ENCODE assay signal across 22 cellular contexts in genomic region chr2:207594731-207595130, GRCh38.
"Had no signal": no experiment of that assay in that cellular context is flagged by ENCODE, and none has a peak within 500 bp of the region (broad histone marks: within the 10 kb centered on the region; RNA-seq: fewer than 3 reads in every experiment).

No MANE protein-coding gene starts in this region.

- H3K4me3 Mint-ChIP-seq: activated T-helper 1 cell treated with anti-CD3 and anti-CD28 coated beads, Interleukin-12 subunit alpha, Interleukin-12 subunit beta, Interleukin-2, Interleukin-4 antibody, amounts not matched to agents 30 ng/mL and 10 ng/mL and 1 ng/mL, durations not matched to agents 14 hours and 24 hours and 36 hours; mesothelial cell of epicardium; WTC11 had no signal

- DNase-seq: activated CD4-positive, alpha-beta T cell treated with anti-CD3 and anti-CD28 coated beads, Interleukin-2, amount 50 U/mL, for 1 hour; activated naive CD4-positive, alpha-beta T cell; activated T-cell treated with anti-CD3 and anti-CD28 coated beads for 4 hours; central memory CD4-positive, alpha-beta T cell; gastrocnemius medialis; glutamatergic neuron; islet precursor cell; left ventricle myocardium superior; mammary epithelial cell; naive thymus-derived CD4-positive, alpha-beta T cell; posterior cingulate gyrus; right cardiac atrium; stimulated activated CD4-positive, alpha-beta T cell treated with anti-CD3 and anti-CD28 coated beads, Interleukin-15, amount 100 ng/mL, for 24 hours; stimulated activated CD4-positive, alpha-beta T cell treated with anti-CD3 and anti-CD28 coated beads, Interleukin-2, amount 100 ng/mL, for 24 hours; stimulated activated naive CD4-positive, alpha-beta T cell treated with Interleukin-2 at 50 U/mL for 16 hours had no signal

- H3K9me3 ChIP-seq: gastrocnemius medialis had no signal

- ATAC-seq: activated naive CD4-positive, alpha-beta T cell treated with anti-CD3 and anti-CD28 coated beads, Interleukin-2, amount 50 U/mL, for 72 hours; gastrocnemius medialis; left ventricle myocardium superior; naive thymus-derived CD4-positive, alpha-beta T cell; right cardiac atrium; WTC11 had no signal

- H3K4me1 ChIP-seq: breast epithelium, gastrocnemius medialis, tibial nerve had no signal

- H3K27me3 ChIP-seq: breast epithelium, gastrocnemius medialis, hepatocyte, tibial nerve had no signal

- H3K27ac Mint-ChIP-seq: activated T-helper 1 cell treated with anti-CD3 and anti-CD28 coated beads, Interleukin-12 subunit alpha, Interleukin-12 subunit beta, Interleukin-2, Interleukin-4 antibody, amounts not matched to agents 30 ng/mL and 10 ng/mL and 1 ng/mL, durations not matched to agents 14 hours and 24 hours and 36 hours; mesothelial cell of epicardium; WTC11 had no signal

- H3K4me3 ChIP-seq: breast epithelium, gastrocnemius medialis, hepatocyte, tibial nerve had no signal

- H3K27me3 Mint-ChIP-seq: naive thymus-derived CD4-positive, alpha-beta T cell had no signal

- H3K27ac ChIP-seq: breast epithelium, gastrocnemius medialis, hepatocyte, tibial nerve had no signal
